Comparison of ENCODE assay signal across 1 cellular context in genomic region chr13:20585371-20585770, GRCh38.
A peak's percentile ranks its signal among the peaks of the same experiment; 100 is the strongest.
TF ChIP-seq lines count a peak whose summit lies in the region.

No MANE protein-coding gene starts in this region.

TF ChIP-seq in liver, 16 proteins besides CTCF, POLR2A, EP300 and RAD21 (continued from another document):
- TF ChIP-seq REST (IDR thresholded peaks at IDR 0.05) (no peak), HNF4G (IDR thresholded peaks at IDR 0.05) (peak; percentile 30), RXRA (IDR thresholded peaks at IDR 0.05) (peak; percentile 38 to 74)
